Comparison of ENCODE assay signal across 21 cellular contexts in the genomic region with DNA sequence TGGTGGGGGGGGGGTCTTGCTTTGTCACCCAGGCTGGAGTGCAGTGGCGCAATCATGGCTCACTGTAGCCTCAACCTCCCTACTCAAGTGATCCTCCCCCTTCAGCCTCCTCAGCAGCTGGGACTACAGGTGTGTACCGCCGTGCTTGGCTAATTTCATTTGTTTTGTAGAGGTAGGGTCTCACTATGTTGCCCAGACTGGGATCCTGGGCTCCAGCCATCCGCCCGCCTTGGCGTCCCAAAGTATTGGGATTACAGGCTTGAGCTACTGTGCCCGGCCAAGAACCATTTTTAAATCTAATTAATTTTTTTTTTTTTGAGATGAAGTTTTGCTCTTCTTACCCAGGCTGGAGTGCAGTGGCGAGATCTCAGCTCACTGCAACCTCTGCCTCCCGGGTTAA. TPM values are rescaled to one million over a fixed set of nuclear protein-coding genes. Genes with fewer than 3 reads are reported as not detected.
"Had no signal": no experiment of that assay in that cellular context is flagged by ENCODE, and none has a peak within 500 bp of the region (broad histone marks: within the 10 kb centered on the region; RNA-seq: fewer than 3 reads in every experiment).

No MANE protein-coding gene starts in this region.

- H3K9me3 ChIP-seq: esophagus squamous epithelium, left ventricle myocardium inferior, lower lobe of right lung, ovary, tibial artery, upper lobe of right lung had no signal

- H3K27me3 Mint-ChIP-seq: dendritic cell treated with granulocyte-macrophage colony-stimulating factor and Interleukin-4, amounts not matched to agents 40 ng/mL and 50 ng/mL, for 4 days; effector memory CD8-positive, alpha-beta T cell; memory B cell; stimulated activated memory B cell treated with anti-CD40 and anti-IgM and Interleukin-4, amounts not matched to agents 10 μg/mL and 1 μg/mL and 100 μg/mL, for 72 hours; stimulated activated naive CD8-positive, alpha-beta T cell treated with anti-CD3 and anti-CD28 coated beads, Interleukin-15, Interleukin-2, amounts not matched to agents 100 ng/mL and 50 ng/mL, for 24 hours had no signal

- H3K4me3 Mint-ChIP-seq: dendritic cell treated with granulocyte-macrophage colony-stimulating factor and Interleukin-4, amounts not matched to agents 40 ng/mL and 50 ng/mL, for 4 days; effector memory CD8-positive, alpha-beta T cell; immature natural killer cell; memory B cell; mesothelial cell of epicardium; natural killer cell; neural crest cell; stimulated activated memory B cell treated with anti-CD40 and anti-IgM and Interleukin-4, amounts not matched to agents 10 μg/mL and 1 μg/mL and 100 μg/mL, for 72 hours; stimulated activated naive CD8-positive, alpha-beta T cell treated with anti-CD3 and anti-CD28 coated beads, Interleukin-15, Interleukin-2, amounts not matched to agents 100 ng/mL and 50 ng/mL, for 24 hours had no signal

- H3K27ac ChIP-seq: ovary had no signal

- ATAC-seq: effector memory CD8-positive, alpha-beta T cell; left cardiac atrium; lower lobe of right lung; natural killer cell; right cardiac atrium; stimulated activated memory B cell treated with anti-CD40 and anti-IgM and Interleukin-4, amounts not matched to agents 10 μg/mL and 1 μg/mL and 100 μg/mL, for 72 hours; upper lobe of right lung had no signal

- H3K9me3 Mint-ChIP-seq: effector memory CD8-positive, alpha-beta T cell; immature natural killer cell; mesothelial cell of epicardium; natural killer cell; neural crest cell; stimulated activated naive CD8-positive, alpha-beta T cell treated with anti-CD3 and anti-CD28 coated beads, Interleukin-15, Interleukin-2, amounts not matched to agents 100 ng/mL and 50 ng/mL, for 24 hours had no signal

- H3K27ac Mint-ChIP-seq: dendritic cell treated with granulocyte-macrophage colony-stimulating factor and Interleukin-4, amounts not matched to agents 40 ng/mL and 50 ng/mL, for 4 days; effector memory CD8-positive, alpha-beta T cell; memory B cell; mesothelial cell of epicardium; natural killer cell; stimulated activated memory B cell treated with anti-CD40 and anti-IgM and Interleukin-4, amounts not matched to agents 10 μg/mL and 1 μg/mL and 100 μg/mL, for 72 hours had no signal

- H3K4me3 ChIP-seq: esophagus squamous epithelium, left ventricle myocardium inferior, lower lobe of right lung, ovary, tibial artery, upper lobe of right lung had no signal

- DNase-seq: effector memory CD8-positive, alpha-beta T cell; esophagus squamous epithelium; foreskin fibroblast; immature natural killer cell; left cardiac atrium; left ventricle myocardium inferior; lower lobe of right lung; natural killer cell; nucleus accumbens; ovary; stimulated activated CD4-positive, alpha-beta T cell treated with anti-CD3 and anti-CD28 coated beads, Interleukin-4, amount 100 ng/mL, for 24 hours; tibial artery; upper lobe of right lung had no signal

- H3K36me3 ChIP-seq: esophagus squamous epithelium, left ventricle myocardium inferior, lower lobe of right lung, ovary, tibial artery, upper lobe of right lung had no signal

- H3K27me3 ChIP-seq: esophagus squamous epithelium, ovary, tibial artery, upper lobe of right lung had no signal

- H3K36me3 Mint-ChIP-seq: immature natural killer cell, mesothelial cell of epicardium, natural killer cell had no signal

RNA-seq across cellular contexts. Expression of gene IQCN, which starts 25.4 kb away (rescaled TPM):
- polyA plus RNA-seq: keratinocyte had no signal
